27 cellular contexts compared by ENCODE assay signal in genomic region chr20:23058240-23058639, GRCh38. TPM values are rescaled to one million over a fixed set of nuclear protein-coding genes. Genes with fewer than 3 reads are reported as not detected.
DNase-seq lines count a peak whose midpoint lies in the region; ATAC-seq, FAIRE-seq and TF ChIP-seq lines count a peak whose summit lies in the region.
"Had no signal": no experiment of that assay in that cellular context is flagged by ENCODE, and none has a peak within 500 bp of the region (broad histone marks: within the 10 kb centered on the region; RNA-seq: fewer than 3 reads in every experiment).

No MANE protein-coding gene starts in this region.

- H3K27ac Mint-ChIP-seq in HFFc6, result no peak overlapping the region
- H3K27ac Mint-ChIP-seq: activated CD4-positive, alpha-beta memory T cell treated with anti-CD3 and anti-CD28 coated beads, Interleukin-2, amount 10 ng/mL, durations not matched to agents 7 days and 5 days; activated naive CD8-positive, alpha-beta T cell treated with anti-CD3 and anti-CD28 coated beads for 36 hours had no signal

- H3K27ac ChIP-seq in AG04450 (ENCODE audit: low read depth, low read length) (no peak overlapping the region), K562 (ENCODE audit: extremely low read depth, low read depth, low read length) (no peak overlapping the region)
- H3K27ac ChIP-seq: ascending aorta; BLaER1 treated with 17β-estradiol and CSF1 and Interleukin-3, amounts not matched to agents 10 nM and 100 nM; lower lobe of right lung; parathyroid adenoma; RWPE1; sigmoid colon; thoracic aorta; vagina had no signal

- H3K9me1 ChIP-seq in K562 (ENCODE audit: control insufficient read depth, insufficient read depth, low read length), result no peaks in the 10 kb centered on the region

- intact Hi-C loops in K562 (cut with micrococcal nuclease), result loop anchor here (10.0 kb wide), 1 partner anchor 287 kb away; no protein-coding TSS in a partner anchor

- CTCF ChIA-PET in AG04450 (lab: Charles Lee), result no interaction called here
- CTCF ChIA-PET in K562 (lab: Yijun Ruan, JAX; ENCODE audit: low intra/inter-chr PET ratio), result no interaction called here

- no peak overlapping the region for H3K4me2 ChIP-seq in K562 (ENCODE audit: insufficient read depth, low read length)
- H3K4me2 ChIP-seq: BLaER1 treated with 17β-estradiol and CSF1 and Interleukin-3, amounts not matched to agents 10 nM and 100 nM had no signal

- TF ChIP-seq CTCF in AG04450 (IDR thresholded peaks at IDR 0.05; ENCODE audit: low read depth, low read length), result peak; percentile 23; the same call in 1 of the 2 replicates
- peak; percentile 41; the same call in 1 of the 2 replicates for TF ChIP-seq CTCF in HFFc6 (IDR thresholded peaks at IDR 0.05)
- peak; percentile 33 to 41 (median 39); a peak in 4 of 6 replicates for TF ChIP-seq CTCF in K562 (IDR thresholded peaks at IDR 0.05 in 2 of 3, conservative IDR thresholded peaks at IDR 0.05 in 1 of 3; ENCODE audit: insufficient read depth in 2 of 3, low read depth in 1 of 3, low read length in 3 of 3)
- peak; percentile 22 for TF ChIP-seq CTCF in fibroblast of mammary gland (conservative IDR thresholded peaks at IDR 0.05; ENCODE audit: control insufficient read depth, insufficient read depth, low read depth, low read length)

- H3K27me3 ChIP-seq in AG04450 (ENCODE audit: control insufficient read depth, insufficient read depth, low read length) (peaks cover 10% of the 10 kb centered on the region), K562 (ENCODE audit: control insufficient read depth in 2 of 2, insufficient read depth in 2 of 2, low read length in 2 of 2) (no peaks in the 10 kb centered on the region)
- H3K27me3 ChIP-seq: ascending aorta, sigmoid colon, vagina had no signal

- no peak for DNase-seq in AG04450 (ENCODE audit: low read depth, low spot score)
- no peak for DNase-seq in HFFc6
- DNase-seq in K562 (ENCODE audit: extremely low read depth in 1 of 4, low spot score in 3 of 4), result no peak
- no peak for DNase-seq in fibroblast of mammary gland (ENCODE audit: low read depth)
- DNase-seq in T1000 (lab: John Stamatoyannopoulos, UW), result no peak
- no peak for DNase-seq in NK-92 (lab: John Stamatoyannopoulos, UW; ENCODE audit: unreplicated experiment)
- DNase-seq in HCEC 1CT, result no peak
- DNase-seq: activated CD4-positive, alpha-beta memory T cell treated with anti-CD3 and anti-CD28 coated beads, Interleukin-2, amount 10 ng/mL, durations not matched to agents 7 days and 5 days; activated naive CD8-positive, alpha-beta T cell treated with anti-CD3 and anti-CD28 coated beads for 36 hours; effector CD4-positive, alpha-beta T cell; KBM-7; lower lobe of right lung; NCI-H524 treated with DMSO at 0.1 percent for 48 hours; sigmoid colon; stimulated activated CD4-positive, alpha-beta T cell treated with anti-CD3 and anti-CD28 coated beads, Interleukin-15, amount 100 ng/mL, for 24 hours; stimulated activated naive CD8-positive, alpha-beta T cell treated with anti-CD3 and anti-CD28 coated beads, Interleukin-15, Interleukin-2, amounts not matched to agents 100 U/mL and 50 U/mL, for 24 hours had no signal

- H3K4me1 ChIP-seq in K562 (replicated peaks in 1 of 2; ENCODE audit: control insufficient read depth in 2 of 2, insufficient read depth in 2 of 2, low read length in 2 of 2), result peaks cover 2 to 24% of the 10 kb centered on the region in 2 experiments; a peak in 4 of 5 replicates
- H3K4me1 ChIP-seq: parathyroid adenoma had no signal

- ATAC-seq in K562 (peak; percentile 59; the same call in 2 of the 3 replicates), GM21423 (IDR thresholded peaks at IDR 0.05; ENCODE audit: unreplicated experiment) (no peak)
- ATAC-seq: lower lobe of right lung; stimulated activated naive CD8-positive, alpha-beta T cell treated with anti-CD3 and anti-CD28 coated beads, Interleukin-15, Interleukin-2, amounts not matched to agents 100 U/mL and 50 U/mL, for 24 hours had no signal

- no peak overlapping the region for H3K4me3 Mint-ChIP-seq in HFFc6
- H3K4me3 Mint-ChIP-seq: activated CD4-positive, alpha-beta memory T cell treated with anti-CD3 and anti-CD28 coated beads, Interleukin-2, amount 10 ng/mL, durations not matched to agents 7 days and 5 days; activated naive CD8-positive, alpha-beta T cell treated with anti-CD3 and anti-CD28 coated beads for 36 hours; nephron had no signal

- H3K9ac ChIP-seq in K562 (ENCODE audit: insufficient read depth in 1 of 2, low read depth in 2 of 2, low read length in 2 of 2), result no peak overlapping the region
- H3K9ac ChIP-seq: BLaER1 treated with 17β-estradiol and CSF1 and Interleukin-3, amounts not matched to agents 10 nM and 100 nM; parathyroid adenoma had no signal

- no peaks in the 10 kb centered on the region for H3K36me3 ChIP-seq in K562 (ENCODE audit: control insufficient read depth, insufficient read depth, low read length)
- H3K36me3 ChIP-seq: ascending aorta; BLaER1 treated with 17β-estradiol and CSF1 and Interleukin-3, amounts not matched to agents 10 nM and 100 nM; lower lobe of right lung; sigmoid colon; thoracic aorta; vagina had no signal

- H3K9me3 Mint-ChIP-seq in HFFc6, result no peaks in the 10 kb centered on the region
- H3K9me3 Mint-ChIP-seq: activated CD4-positive, alpha-beta memory T cell treated with anti-CD3 and anti-CD28 coated beads, Interleukin-2, amount 10 ng/mL, durations not matched to agents 7 days and 5 days; activated naive CD8-positive, alpha-beta T cell treated with anti-CD3 and anti-CD28 coated beads for 36 hours had no signal

- in situ Hi-C loops in K562 (cut with MboI), result loop anchor here (10.0 kb wide), 1 partner anchor 287 kb away; no protein-coding TSS in a partner anchor

- H3K4me3 ChIP-seq in AG04450 (ENCODE audit: low read depth, low read length), result no peak overlapping the region
- H3K4me3 ChIP-seq in K562, result no peak overlapping the region
- H3K4me3 ChIP-seq in fibroblast of mammary gland (ENCODE audit: control insufficient read depth, low read depth, low read length), result no peak overlapping the region
- H3K4me3 ChIP-seq: ascending aorta; BLaER1 treated with 17β-estradiol and CSF1 and Interleukin-3, amounts not matched to agents 10 nM and 100 nM; lower lobe of right lung; sigmoid colon; thoracic aorta; vagina had no signal

- no peaks in the 10 kb centered on the region for H3K36me3 Mint-ChIP-seq in HFFc6 (ENCODE audit: low read depth)
- H3K36me3 Mint-ChIP-seq: activated naive CD8-positive, alpha-beta T cell treated with anti-CD3 and anti-CD28 coated beads for 36 hours had no signal

- no TSS peak for BruUV-seq in K562 (replicated peaks; lab: Mats Ljungman, UMichigan)

- peak; percentile 15 for FAIRE-seq in K562 (lab: Jason Lieb, UNC)
- FAIRE-seq: islet of Langerhans had no signal

- no peak for TF ChIP-seq POLR2A in K562 (conservative IDR thresholded peaks at IDR 0.05)

- POLR2A ChIA-PET in AG04450 (lab: Yijun Ruan, JAX) (no interaction called here), K562 (lab: Yijun Ruan, JAX) (no interaction called here)

- peak in 1 of 2 experiments; percentile 46; a peak in 2 of 4 replicates for TF ChIP-seq RAD21 in K562 (CRISPR knock-in tag; conservative IDR thresholded peaks at IDR 0.05 in 1 of 2, IDR thresholded peaks at IDR 0.05 in 1 of 2)

- peaks cover 20% of the 10 kb centered on the region for H3K4me1 Mint-ChIP-seq in HFFc6 (ENCODE audit: low read depth)
- H3K4me1 Mint-ChIP-seq: activated CD4-positive, alpha-beta memory T cell treated with anti-CD3 and anti-CD28 coated beads, Interleukin-2, amount 10 ng/mL, durations not matched to agents 7 days and 5 days; activated naive CD8-positive, alpha-beta T cell treated with anti-CD3 and anti-CD28 coated beads for 36 hours had no signal

- no peak for TF ChIP-seq EP300 in K562 (IDR thresholded peaks at IDR 0.05; ENCODE audit: low read length)

- H3K9me3 ChIP-seq in AG04450 (ENCODE audit: control insufficient read depth, insufficient read depth, low read length) (no peaks in the 10 kb centered on the region), K562 (replicated peaks; ENCODE audit: control insufficient read depth, insufficient read depth, low read depth, low read length) (no peaks in the 10 kb centered on the region)
- H3K9me3 ChIP-seq: ascending aorta, thoracic aorta, vagina had no signal

- no peak overlapping the region for H2AFZ ChIP-seq in K562 (ENCODE audit: low read depth, low read length)
- H2AFZ ChIP-seq: parathyroid adenoma had no signal

- no peaks in the 10 kb centered on the region for H3K79me2 ChIP-seq in K562 (ENCODE audit: control insufficient read depth, insufficient read depth, low read length)
- H3K79me2 ChIP-seq: parathyroid adenoma had no signal

- no peaks in the 10 kb centered on the region; the same call in 1 of the 2 replicates for H3K27me3 Mint-ChIP-seq in HFFc6 (ENCODE audit: insufficient read depth)

- H4K20me1 ChIP-seq in K562 (replicated peaks; ENCODE audit: control insufficient read depth, insufficient read depth, low read length), result no peaks in the 10 kb centered on the region
- H4K20me1 ChIP-seq: BLaER1 treated with 17β-estradiol and CSF1 and Interleukin-3, amounts not matched to agents 10 nM and 100 nM had no signal

- 0% methylated on average over 1 of the region's 1 CpG for WGBS in K562 (ENCODE audit: insufficient coverage, low coverage, missing lambda C conversion rate)

RNA-seq across cellular contexts. Expression of gene THBD, which starts 8.8 kb away (rescaled TPM):
- polyA plus RNA-seq in AG04450 (2011; rRNA removed) (0.06 and 0.10 TPM in 2 replicates), K562 (2011; rRNA removed) (0.24 and 0.40 TPM in 2 replicates), K562 (2014; fragmentation: Illumina TruSeq; extraction: Trizol) (0.25 and 0.36 TPM in 2 replicates), K562 (2014; fragmentation: Nextera tagmentation; extraction: Ambion mirVana) (under 1 TPM; 0.07 to 0.10 TPM), K562 (2014; rRNA removed) (0.33 and 0.35 TPM in 2 replicates)
- polyA minus RNA-seq in AG04450 (2011; rRNA and poly(A)+ RNA removed), result not detected in 2 replicates
- under 1 TPM; 0.05 to 0.11 (median 0.09) TPM for total RNA-seq in HFFc6 (2021; fragmentation: NEBNext Ultra II Directional; extraction: Animal tissue kit (Norgen Biotek cat#: 25700))
- 0.99 and 1.1 TPM in 2 replicates for total RNA-seq in K562 (2011; cell fraction: chromatin; rRNA removed; ENCODE audit: low replicate concordance)
- total RNA-seq in K562 (2011; cell fraction: nucleolus; rRNA removed), result 0.79 and 1.0 TPM in 2 replicates
- total RNA-seq in K562 (2011; cell fraction: nucleoplasm; rRNA removed), result 0.51 and 1.1 TPM in 2 replicates
- total RNA-seq in K562 (2014; rRNA removed) (0.24 and 0.36 TPM in 2 replicates), K562 (2014; rRNA removed; fragmentation: Illumina TruSeq; extraction: Trizol) (0.11 and 0.13 TPM in 2 replicates), K562 (2015; rRNA removed; fragmentation: Illumina TruSeq; extraction: Trizol) (0.22 and 0.26 TPM in 2 replicates), K562 (2021) (0.47 and 0.49 TPM in 2 replicates)
- polyA plus RNA-seq in K562 (2011; cell fraction: cytosol; rRNA removed), result 0.24 and 0.94 TPM in 2 replicates
- polyA plus RNA-seq in K562 (2011; cell fraction: nucleus; rRNA removed), result 0.60 and 2.4 TPM in 2 replicates
- polyA plus RNA-seq in K562 (2012), result 0.31 and 0.32 TPM in 2 replicates
- polyA minus RNA-seq in K562 (2011; rRNA and poly(A)+ RNA removed), result 0.24 and 0.28 TPM in 2 replicates
- 0.36 and 0.86 TPM in 2 replicates for polyA minus RNA-seq in K562 (2011; cell fraction: cytosol; rRNA and poly(A)+ RNA removed)
- polyA minus RNA-seq in K562 (2011; cell fraction: nucleus; rRNA and poly(A)+ RNA removed), result 0.22 and 0.40 TPM in 2 replicates
- total RNA-seq: activated CD4-positive, alpha-beta memory T cell treated with anti-CD3 and anti-CD28 coated beads, Interleukin-2, amount 10 ng/mL, durations not matched to agents 7 days and 5 days; activated naive CD8-positive, alpha-beta T cell treated with anti-CD3 and anti-CD28 coated beads for 36 hours had no signal

RNA-seq across cellular contexts. Expression of gene SSTR4, which starts 23.1 kb away (rescaled TPM):
- polyA plus RNA-seq in AG04450 (2011; rRNA removed) (not detected in 2 replicates), K562 (2011; rRNA removed) (not detected in 2 replicates), K562 (2014; fragmentation: Illumina TruSeq; extraction: Trizol) (not detected in 2 replicates), K562 (2014; fragmentation: Nextera tagmentation; extraction: Ambion mirVana) (not detected), K562 (2014; rRNA removed) (not detected in 2 replicates)
- polyA minus RNA-seq in AG04450 (2011; rRNA and poly(A)+ RNA removed), result not detected in 2 replicates
- not detected for total RNA-seq in HFFc6 (2021; fragmentation: NEBNext Ultra II Directional; extraction: Animal tissue kit (Norgen Biotek cat#: 25700))
- total RNA-seq in K562 (2011; cell fraction: chromatin; rRNA removed; ENCODE audit: low replicate concordance), result not detected in 2 replicates
- total RNA-seq in K562 (2011; cell fraction: nucleolus; rRNA removed), result not detected in 2 replicates
- total RNA-seq in K562 (2011; cell fraction: nucleoplasm; rRNA removed), result not detected in 2 replicates
- total RNA-seq in K562 (2014; rRNA removed) (not detected in 2 replicates), K562 (2014; rRNA removed; fragmentation: Illumina TruSeq; extraction: Trizol) (not detected in 2 replicates), K562 (2015; rRNA removed; fragmentation: Illumina TruSeq; extraction: Trizol) (not detected in 2 replicates), K562 (2021) (not detected in 2 replicates)
- polyA plus RNA-seq in K562 (2011; cell fraction: cytosol; rRNA removed), result not detected in 2 replicates
- polyA plus RNA-seq in K562 (2011; cell fraction: nucleus; rRNA removed), result not detected in 2 replicates
- not detected in 2 replicates for polyA plus RNA-seq in K562 (2012)
- polyA minus RNA-seq in K562 (2011; rRNA and poly(A)+ RNA removed), result not detected in 2 replicates
- polyA minus RNA-seq in K562 (2011; cell fraction: cytosol; rRNA and poly(A)+ RNA removed), result not detected in 2 replicates
- not detected in 2 replicates for polyA minus RNA-seq in K562 (2011; cell fraction: nucleus; rRNA and poly(A)+ RNA removed)
- total RNA-seq: activated CD4-positive, alpha-beta memory T cell treated with anti-CD3 and anti-CD28 coated beads, Interleukin-2, amount 10 ng/mL, durations not matched to agents 7 days and 5 days; activated naive CD8-positive, alpha-beta T cell treated with anti-CD3 and anti-CD28 coated beads for 36 hours; ascending aorta; mononuclear cell; sigmoid colon; thoracic aorta; vagina had no signal
- polyA plus RNA-seq: esophagus had no signal

RNA-seq across cellular contexts. Expression of gene CD93, which starts 27.9 kb away (rescaled TPM):
- 0.02 TPM in 1 of 2 replicates, not detected in the other for polyA plus RNA-seq in AG04450 (2011; rRNA removed)
- not detected in 2 replicates for polyA minus RNA-seq in AG04450 (2011; rRNA and poly(A)+ RNA removed)
- not detected for total RNA-seq in HFFc6 (2021; fragmentation: NEBNext Ultra II Directional; extraction: Animal tissue kit (Norgen Biotek cat#: 25700))
- total RNA-seq in K562 (2011; cell fraction: chromatin; rRNA removed; ENCODE audit: low replicate concordance), result 0.16 and 0.39 TPM in 2 replicates
- 0.26 and 0.33 TPM in 2 replicates for total RNA-seq in K562 (2011; cell fraction: nucleolus; rRNA removed)
- total RNA-seq in K562 (2011; cell fraction: nucleoplasm; rRNA removed), result 0.44 and 0.61 TPM in 2 replicates
- total RNA-seq in K562 (2014; rRNA removed), result 0.05 and 0.12 TPM in 2 replicates
- total RNA-seq in K562 (2014; rRNA removed; fragmentation: Illumina TruSeq; extraction: Trizol), result 0.04 and 0.10 TPM in 2 replicates
- total RNA-seq in K562 (2015; rRNA removed; fragmentation: Illumina TruSeq; extraction: Trizol), result 0.04 TPM in 2 replicates
- 0.20 and 0.25 TPM in 2 replicates for total RNA-seq in K562 (2021)
- polyA plus RNA-seq in K562 (2011; rRNA removed), result 0.12 and 0.20 TPM in 2 replicates
- 0.09 and 0.15 TPM in 2 replicates for polyA plus RNA-seq in K562 (2011; cell fraction: cytosol; rRNA removed)
- 0.17 and 0.21 TPM in 2 replicates for polyA plus RNA-seq in K562 (2011; cell fraction: nucleus; rRNA removed)
- 0.03 and 0.06 TPM in 2 replicates for polyA plus RNA-seq in K562 (2012)
- 0.07 TPM in 2 replicates for polyA plus RNA-seq in K562 (2014; fragmentation: Illumina TruSeq; extraction: Trizol)
- polyA plus RNA-seq in K562 (2014; fragmentation: Nextera tagmentation; extraction: Ambion mirVana), result under 1 TPM; 0.03 TPM
- polyA plus RNA-seq in K562 (2014; rRNA removed), result 0.03 and 0.08 TPM in 2 replicates
- polyA minus RNA-seq in K562 (2011; rRNA and poly(A)+ RNA removed), result 0.21 and 0.42 TPM in 2 replicates
- polyA minus RNA-seq in K562 (2011; cell fraction: cytosol; rRNA and poly(A)+ RNA removed), result 0.27 and 0.29 TPM in 2 replicates
- under 0.01 and 0.13 TPM in 2 replicates for polyA minus RNA-seq in K562 (2011; cell fraction: nucleus; rRNA and poly(A)+ RNA removed)
